In the genomic region with DNA sequence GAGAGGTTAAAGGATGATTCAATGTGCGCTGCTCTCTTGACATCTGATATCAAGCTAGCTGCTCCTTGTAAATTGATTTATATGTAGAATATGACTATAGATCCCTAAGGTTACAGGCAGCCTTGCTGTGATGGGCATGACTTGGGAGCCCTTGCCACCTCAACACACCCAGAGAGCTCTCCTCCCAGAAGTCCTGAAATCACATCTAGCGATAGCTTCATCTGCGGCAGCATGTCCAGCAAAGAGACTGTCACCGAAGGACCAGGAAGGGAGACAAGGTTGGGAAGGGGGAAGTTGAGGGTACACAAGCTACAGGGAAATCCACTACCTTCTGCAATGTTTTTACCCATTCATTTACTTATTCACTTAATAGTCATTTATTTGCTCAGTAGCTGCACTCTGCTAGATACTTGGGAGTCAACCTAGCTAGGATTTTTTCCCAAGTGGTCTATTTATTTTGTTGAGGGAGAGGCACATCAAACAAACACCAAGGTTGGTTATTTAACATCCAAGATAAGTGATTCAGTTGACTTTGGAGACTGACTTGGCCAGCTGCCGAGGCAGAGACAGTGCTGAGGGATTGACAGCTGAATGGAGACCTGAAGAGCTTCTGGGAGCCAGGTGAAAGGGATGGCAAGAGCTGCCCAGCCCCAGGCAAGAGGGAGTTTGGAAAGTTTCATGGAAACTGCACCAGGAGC, we compare ENCODE assay signal across 13 cellular contexts. TPM values are rescaled to one million over a fixed set of nuclear protein-coding genes. Genes with fewer than 3 reads are reported as not detected.
DNase-seq lines count a peak whose midpoint lies in the region; ATAC-seq and TF ChIP-seq lines count a peak whose summit lies in the region.
"Had no signal": no experiment of that assay in that cellular context is flagged by ENCODE, and none has a peak within 500 bp of the region (broad histone marks: within the 10 kb centered on the region; RNA-seq: fewer than 3 reads in every experiment).

No MANE protein-coding gene starts in this region.

- peaks cover 48% of the 10 kb centered on the region for H3K4me1 ChIP-seq in HEK293 (ENCODE audit: control insufficient read depth, insufficient read depth, low read length)
- no peaks in the 10 kb centered on the region for H3K4me1 ChIP-seq in colonic mucosa
- peaks cover 61% of the 10 kb centered on the region for H3K4me1 ChIP-seq in muscle layer of colon (ENCODE audit: insufficient read depth, low read length)
- H3K4me1 ChIP-seq in uterus, result peaks cover 0 to 8% of the 10 kb centered on the region in 2 donors

- no peak for TF ChIP-seq CTCF in HEK293 (tag by site-specific recombination; IDR thresholded peaks at IDR 0.05)
- TF ChIP-seq CTCF in colonic mucosa (IDR thresholded peaks at IDR 0.05), result no peak
- no peak for TF ChIP-seq CTCF in uterus (IDR thresholded peaks at IDR 0.05)

- DNase-seq in NCI-H345 treated with DMSO at 0.1 percent for 48 hours (lab: John Stamatoyannopoulos, UW; ENCODE audit: unreplicated experiment), result peak; percentile 69
- peak; percentile 72 for DNase-seq in colonic mucosa
- DNase-seq in putamen (ENCODE audit: low spot score), result no peak
- DNase-seq in uterus, result no peak
- DNase-seq in ureter (ENCODE audit: low spot score), result no peak
- DNase-seq: activated CD4-positive, CD25-positive, alpha-beta regulatory T cell; activated CD8-positive, alpha-beta memory T cell treated with anti-CD3 and anti-CD28 coated beads, Interleukin-2, amount 10 ng/mL, durations not matched to agents 7 days and 5 days; activated gamma-delta T cell; NCI-H187 treated with DMSO at 0.1 percent for 48 hours had no signal

- no peak for TF ChIP-seq POLR2A in uterus (IDR thresholded peaks at IDR 0.05)
- TF ChIP-seq POLR2A in GM18505 (IDR thresholded peaks at IDR 0.05; ENCODE audit: borderline replicate concordance, extremely low read depth, insufficient read depth, insufficient read length), result no peak

- no peak for ATAC-seq in GM18505 (IDR thresholded peaks at IDR 0.05; ENCODE audit: unreplicated experiment)
- ATAC-seq: activated CD8-positive, alpha-beta memory T cell treated with anti-CD3 and anti-CD28 coated beads, Interleukin-2, amount 10 ng/mL, durations not matched to agents 7 days and 5 days had no signal

- H3K9ac ChIP-seq in colonic mucosa (ENCODE audit: low read depth in 2 of 2, low read length in 2 of 2) (no peak overlapping the region), muscle layer of colon (ENCODE audit: low read length) (no peak overlapping the region)
- H3K9ac ChIP-seq: KMS-11 had no signal

- H3K4me3 ChIP-seq in HEK293 (ENCODE audit: low read depth, low read length) (no peak overlapping the region), colonic mucosa (no peak overlapping the region), muscle layer of colon (ENCODE audit: low read depth in 1 of 2, low read length in 2 of 2) (no peak overlapping the region), uterus (no peak overlapping the region)

- H3K9me3 ChIP-seq in HEK293 (ENCODE audit: control insufficient read depth, insufficient read depth, low read depth, low read length) (no peaks in the 10 kb centered on the region), colonic mucosa (no peaks in the 10 kb centered on the region), muscle layer of colon (ENCODE audit: low read length) (no peaks in the 10 kb centered on the region), uterus (no peaks in the 10 kb centered on the region)

- no peaks in the 10 kb centered on the region for H3K27me3 ChIP-seq in colonic mucosa
- no peaks in the 10 kb centered on the region for H3K27me3 ChIP-seq in muscle layer of colon (ENCODE audit: control insufficient read depth in 1 of 2, insufficient read depth in 2 of 2, low read length in 2 of 2)
- no peaks in the 10 kb centered on the region for H3K27me3 ChIP-seq in uterus

- CTCF ChIA-PET in HEK293 (lab: Yijun Ruan, JAX), result interaction anchor here (0.5 to 4.5 kb wide), 6 partner anchors 16 to 654 kb away, joined by 3 to 21 read pairs (median 4); no protein-coding TSS in a partner anchor

- POLR2A ChIA-PET in HEK293 (lab: Yijun Ruan, JAX), result interaction anchor here (1.1 kb wide), 1 partner anchor 17 kb away, joined by 3 read pairs; no protein-coding TSS in a partner anchor

- H3K27ac ChIP-seq in HEK293 (ENCODE audit: extremely low read depth, low read depth, low read length) (no peak overlapping the region), colonic mucosa (no peak overlapping the region), muscle layer of colon (ENCODE audit: low read depth, low read length) (peak overlapping the region; percentile 9), uterus (no peak overlapping the region)
- H3K27ac ChIP-seq: KMS-11 had no signal

- H3K36me3 ChIP-seq in HEK293 (ENCODE audit: control insufficient read depth in 2 of 2, insufficient read depth in 1 of 2, low read length in 2 of 2), result no peaks in the 10 kb centered on the region
- no peaks in the 10 kb centered on the region for H3K36me3 ChIP-seq in colonic mucosa
- H3K36me3 ChIP-seq in muscle layer of colon (ENCODE audit: insufficient read depth, low read length), result no peaks in the 10 kb centered on the region
- H3K36me3 ChIP-seq in uterus, result no peaks in the 10 kb centered on the region

- intact Hi-C loops in colonic mucosa (cut with DNase I) (no loop called here), uterus (cut with DNase I; ENCODE audit: low total_unique reads) (no loop called here)

TF ChIP-seq in HEK293, 187 proteins besides CTCF, POLR2A, EP300 and RAD21 (continues in another document):
- peak; percentile 30; the same call in 1 of the 2 replicates for TF ChIP-seq OSR2 (tag by site-specific recombination; IDR thresholded peaks at IDR 0.05)
- no peak for TF ChIP-seq ZNF768 (tag by site-specific recombination; IDR thresholded peaks at IDR 0.05)
- TF ChIP-seq, protein P1, sequence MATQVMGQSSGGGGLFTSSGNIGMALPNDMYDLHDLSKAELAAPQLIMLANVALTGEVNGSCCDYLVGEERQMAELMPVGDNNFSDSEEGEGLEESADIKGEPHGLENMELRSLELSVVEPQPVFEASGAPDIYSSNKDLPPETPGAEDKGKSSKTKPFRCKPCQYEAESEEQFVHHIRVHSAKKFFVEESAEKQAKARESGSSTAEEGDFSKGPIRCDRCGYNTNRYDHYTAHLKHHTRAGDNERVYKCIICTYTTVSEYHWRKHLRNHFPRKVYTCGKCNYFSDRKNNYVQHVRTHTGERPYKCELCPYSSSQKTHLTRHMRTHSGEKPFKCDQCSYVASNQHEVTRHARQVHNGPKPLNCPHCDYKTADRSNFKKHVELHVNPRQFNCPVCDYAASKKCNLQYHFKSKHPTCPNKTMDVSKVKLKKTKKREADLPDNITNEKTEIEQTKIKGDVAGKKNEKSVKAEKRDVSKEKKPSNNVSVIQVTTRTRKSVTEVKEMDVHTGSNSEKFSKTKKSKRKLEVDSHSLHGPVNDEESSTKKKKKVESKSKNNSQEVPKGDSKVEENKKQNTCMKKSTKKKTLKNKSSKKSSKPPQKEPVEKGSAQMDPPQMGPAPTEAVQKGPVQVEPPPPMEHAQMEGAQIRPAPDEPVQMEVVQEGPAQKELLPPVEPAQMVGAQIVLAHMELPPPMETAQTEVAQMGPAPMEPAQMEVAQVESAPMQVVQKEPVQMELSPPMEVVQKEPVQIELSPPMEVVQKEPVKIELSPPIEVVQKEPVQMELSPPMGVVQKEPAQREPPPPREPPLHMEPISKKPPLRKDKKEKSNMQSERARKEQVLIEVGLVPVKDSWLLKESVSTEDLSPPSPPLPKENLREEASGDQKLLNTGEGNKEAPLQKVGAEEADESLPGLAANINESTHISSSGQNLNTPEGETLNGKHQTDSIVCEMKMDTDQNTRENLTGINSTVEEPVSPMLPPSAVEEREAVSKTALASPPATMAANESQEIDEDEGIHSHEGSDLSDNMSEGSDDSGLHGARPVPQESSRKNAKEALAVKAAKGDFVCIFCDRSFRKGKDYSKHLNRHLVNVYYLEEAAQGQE (tag by site-specific recombination; IDR thresholded peaks at IDR 0.05), result peak; percentile 50; the same call in 1 of the 2 replicates
- TF ChIP-seq, protein P2, sequence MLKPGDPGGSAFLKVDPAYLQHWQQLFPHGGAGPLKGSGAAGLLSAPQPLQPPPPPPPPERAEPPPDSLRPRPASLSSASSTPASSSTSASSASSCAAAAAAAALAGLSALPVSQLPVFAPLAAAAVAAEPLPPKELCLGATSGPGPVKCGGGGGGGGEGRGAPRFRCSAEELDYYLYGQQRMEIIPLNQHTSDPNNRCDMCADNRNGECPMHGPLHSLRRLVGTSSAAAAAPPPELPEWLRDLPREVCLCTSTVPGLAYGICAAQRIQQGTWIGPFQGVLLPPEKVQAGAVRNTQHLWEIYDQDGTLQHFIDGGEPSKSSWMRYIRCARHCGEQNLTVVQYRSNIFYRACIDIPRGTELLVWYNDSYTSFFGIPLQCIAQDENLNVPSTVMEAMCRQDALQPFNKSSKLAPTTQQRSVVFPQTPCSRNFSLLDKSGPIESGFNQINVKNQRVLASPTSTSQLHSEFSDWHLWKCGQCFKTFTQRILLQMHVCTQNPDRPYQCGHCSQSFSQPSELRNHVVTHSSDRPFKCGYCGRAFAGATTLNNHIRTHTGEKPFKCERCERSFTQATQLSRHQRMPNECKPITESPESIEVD (tag by site-specific recombination; IDR thresholded peaks at IDR 0.05), result no peak
- TF ChIP-seq, protein P3, sequence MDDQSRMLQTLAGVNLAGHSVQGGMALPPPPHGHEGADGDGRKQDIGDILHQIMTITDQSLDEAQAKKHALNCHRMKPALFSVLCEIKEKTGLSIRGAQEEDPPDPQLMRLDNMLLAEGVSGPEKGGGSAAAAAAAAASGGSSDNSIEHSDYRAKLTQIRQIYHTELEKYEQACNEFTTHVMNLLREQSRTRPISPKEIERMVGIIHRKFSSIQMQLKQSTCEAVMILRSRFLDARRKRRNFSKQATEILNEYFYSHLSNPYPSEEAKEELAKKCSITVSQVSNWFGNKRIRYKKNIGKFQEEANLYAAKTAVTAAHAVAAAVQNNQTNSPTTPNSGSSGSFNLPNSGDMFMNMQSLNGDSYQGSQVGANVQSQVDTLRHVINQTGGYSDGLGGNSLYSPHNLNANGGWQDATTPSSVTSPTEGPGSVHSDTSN (CRISPR knock-in tag; IDR thresholded peaks at IDR 0.05), result no peak

RNA-seq across cellular contexts. Expression of gene SCHIP1, which starts 56.8 kb away (rescaled TPM):
- total RNA-seq in colonic mucosa (1 to 10 TPM in 1 of 2 donors, under 1 TPM in 1; 0.35 to 2.5 TPM), uterus (10 to 100 TPM in 2 of 4 donors, 1 to 10 TPM in 2; 1.8 to 29.4 (median 7.0) TPM), ureter (5.8 TPM)

Comparison
In these comparisons a context has a peak if more than half of its experiments do, and no peak if none do; other contexts are left out.
1. DNase-seq: peak in NCI-H345 treated with DMSO at 0.1 percent for 48 hours (single experiment) and colonic mucosa (single experiment); none in putamen (single experiment), uterus (0 of 2) and ureter (single experiment).